7 cellular contexts compared by ENCODE assay signal in genomic region chr11:75339685-75340409, GRCh38.
DNase-seq lines count a peak whose midpoint lies in the region; ATAC-seq and TF ChIP-seq lines count a peak whose summit lies in the region.

No MANE protein-coding gene starts in this region.

- H3K36me3 Mint-ChIP-seq in effector memory CD8-positive, alpha-beta T cell (ENCODE audit: insufficient read depth): peaks cover 5% of the 10 kb centered on the region

- no peaks in the 10 kb centered on the region for H3K79me2 ChIP-seq in parathyroid adenoma

- H2AFZ ChIP-seq in parathyroid adenoma: no peak overlapping the region

- no peak overlapping the region for H3K4me3 ChIP-seq in NT2/D1 (ENCODE audit: insufficient read length, low read depth)
- H3K4me3 ChIP-seq in parathyroid adenoma (ENCODE audit: low read depth, low read length): no peak overlapping the region

- no peaks in the 10 kb centered on the region for H3K9me3 ChIP-seq in NT2/D1 (ENCODE audit: insufficient read depth, low read length)
- no peaks in the 10 kb centered on the region for H3K9me3 ChIP-seq in parathyroid adenoma (ENCODE audit: control insufficient read depth, low read length)

- H3K27me3 ChIP-seq in NT2/D1 (ENCODE audit: insufficient read depth, insufficient read length) (no peaks in the 10 kb centered on the region), parathyroid adenoma (ENCODE audit: control insufficient read depth, insufficient read depth, low read length) (no peaks in the 10 kb centered on the region)

- no peaks in the 10 kb centered on the region for H3K9me3 Mint-ChIP-seq in effector memory CD8-positive, alpha-beta T cell

- H3K4me1 ChIP-seq in NT2/D1 (ENCODE audit: insufficient read depth, insufficient read length) (peaks cover 47% of the 10 kb centered on the region), parathyroid adenoma (no peaks in the 10 kb centered on the region)

- no peak overlapping the region for H3K4me2 ChIP-seq in parathyroid adenoma (ENCODE audit: low read length)

- H3K4me1 Mint-ChIP-seq in effector memory CD8-positive, alpha-beta T cell (ENCODE audit: low read depth in 2 of 2): peaks cover 50 to 63% of the 10 kb centered on the region in 2 donors

- no peaks in the 10 kb centered on the region for H3K27me3 Mint-ChIP-seq in effector memory CD8-positive, alpha-beta T cell

- TF ChIP-seq CTCF in parathyroid adenoma (IDR thresholded peaks at IDR 0.05): no peak

- peak overlapping the region; percentile 24 for H3K27ac ChIP-seq in parathyroid adenoma

- peaks cover 49% of the 10 kb centered on the region for H3K36me3 ChIP-seq in NT2/D1 (ENCODE audit: insufficient read depth, insufficient read length, low read length)
- no peaks in the 10 kb centered on the region for H3K36me3 ChIP-seq in parathyroid adenoma (ENCODE audit: control insufficient read depth, insufficient read depth, low read length)

- H3K27ac Mint-ChIP-seq in effector memory CD8-positive, alpha-beta T cell: peak overlapping the region; percentile 65 to 92

- peak; percentile 41 for ATAC-seq in GM21423 (IDR thresholded peaks at IDR 0.05; ENCODE audit: unreplicated experiment)
- ATAC-seq in effector memory CD8-positive, alpha-beta T cell (replicated peaks): no peak
- ATAC-seq in GM18867 (IDR thresholded peaks at IDR 0.05; ENCODE audit: unreplicated experiment): no peak
- ATAC-seq in HG02884 (IDR thresholded peaks at IDR 0.05; ENCODE audit: unreplicated experiment): no peak
- ATAC-seq in GM19035 (IDR thresholded peaks at IDR 0.05; ENCODE audit: unreplicated experiment): no peak

- H3K4me3 Mint-ChIP-seq in effector memory CD8-positive, alpha-beta T cell: peak overlapping the region; percentile 67 to 84

- DNase-seq in NT2/D1 (ENCODE audit: low read depth, low spot score): no peak
- no peak for DNase-seq in effector memory CD8-positive, alpha-beta T cell

- H3K9ac ChIP-seq in NT2/D1 (ENCODE audit: insufficient read length, low read depth): peak overlapping the region; percentile 72
- no peak overlapping the region for H3K9ac ChIP-seq in parathyroid adenoma
